In genomic region chr1:213266983-213267772, GRCh38 we compare ENCODE assay signal across 23 cellular contexts.
DNase-seq lines count a peak whose midpoint lies in the region; ATAC-seq, FAIRE-seq and TF ChIP-seq lines count a peak whose summit lies in the region.
"Had no signal": no experiment of that assay in that cellular context is flagged by ENCODE, and none has a peak within 500 bp of the region (broad histone marks: within the 10 kb centered on the region; RNA-seq: fewer than 3 reads in every experiment).

No MANE protein-coding gene starts in this region.

- no peak overlapping the region for H2AK9ac ChIP-seq in IMR-90 (replicated peaks; ENCODE audit: low read depth, low read length, poor library complexity)

- no peak overlapping the region for H2AK5ac ChIP-seq in IMR-90 (ENCODE audit: low read depth, low read length)

- CTCF ChIA-PET in IMR-90 (lab: Yijun Ruan, JAX) (interaction anchor here (0.6 kb wide), 1 partner anchor 19 kb away, joined by 3 read pairs; no protein-coding TSS in a partner anchor), GM12878 (lab: Yijun Ruan, JAX) (interaction anchor here (0.6 to 0.7 kb wide), 2 partner anchors 38 to 58 kb away, joined by 3 to 4 read pairs; no protein-coding TSS in a partner anchor)

- POLR2A ChIA-PET in IMR-90 (lab: Charles Lee; ENCODE audit: unreplicated experiment) (no interaction called here), GM12878 (lab: Charles Lee) (no interaction called here)

- no peak overlapping the region for H2BK20ac ChIP-seq in IMR-90 (ENCODE audit: low read depth, low read length)

- H3K18ac ChIP-seq in IMR-90 (ENCODE audit: low read depth, low read length) = peak overlapping the region; percentile 9

- no peak overlapping the region for H3K56ac ChIP-seq in IMR-90 (ENCODE audit: extremely low read depth, insufficient read depth, low read length)

- no CpG with 5 or more reads among the region's 2 CpGs for WGBS in IMR-90 (ENCODE audit: extremely low coverage in 2 of 2, insufficient read length in 1 of 2), 2 experiments
- 0% methylated on average over 2 of the region's 2 CpGs for WGBS in GM12878 (ENCODE audit: insufficient coverage, insufficient replicate concordance, low lambda C conversion rate, missing lambda C conversion rate)

- RAD21 ChIA-PET in GM12878 (lab: Charles Lee; ENCODE audit: unreplicated experiment) = no interaction called here

- TF ChIP-seq POLR2A in IMR-90 (IDR thresholded peaks at IDR 0.05; ENCODE audit: low read depth, low read length) = no peak
- no peak for TF ChIP-seq POLR2A in GM12878 (IDR thresholded peaks at IDR 0.05; ENCODE audit: low read depth, low read length)

- H2BK15ac ChIP-seq in IMR-90 (ENCODE audit: low read depth, low read length) = no peak overlapping the region

- no peak for ATAC-seq in activated T-cell treated with anti-CD3 and anti-CD28 coated beads, Interleukin-2, amount 50 U/mL, for 72 hours (replicated peaks in 1 of 2)
- ATAC-seq in IMR-90 (ENCODE audit: low read depth) (peak; percentile 61), GM12878 (peak; percentile 78)

- no peaks in the 10 kb centered on the region for H3K79me1 ChIP-seq in IMR-90 (ENCODE audit: low read depth in 1 of 2, low read length in 2 of 2)

- no peak overlapping the region for H4K91ac ChIP-seq in IMR-90 (ENCODE audit: insufficient read depth, low read depth, low read length)

- no peak overlapping the region for H4K8ac ChIP-seq in IMR-90 (ENCODE audit: low read depth in 2 of 2, low read length in 2 of 2)

- H3K79me2 ChIP-seq in GM12878 (ENCODE audit: control insufficient read depth, insufficient read depth, low read length) = no peaks in the 10 kb centered on the region

- H3K4me1 ChIP-seq in IMR-90 (ENCODE audit: control insufficient read depth, insufficient read depth, low read length) (peaks cover 4% of the 10 kb centered on the region), GM12878 (ENCODE audit: control insufficient read depth, insufficient read depth, low read length) (no peaks in the 10 kb centered on the region)
- H3K4me1 ChIP-seq: HAP-1 had no signal

- no peak overlapping the region for H3K23ac ChIP-seq in IMR-90 (ENCODE audit: low read depth, low read length)

- H3K36me3 ChIP-seq in IMR-90 (ENCODE audit: control insufficient read depth, insufficient read depth, low read length) = no peaks in the 10 kb centered on the region
- H3K36me3 ChIP-seq in GM12878 (ENCODE audit: control insufficient read depth in 2 of 2, insufficient read depth in 2 of 2, low read length in 1 of 2) = no peaks in the 10 kb centered on the region

- H3K4me3 ChIP-seq in IMR-90 (ENCODE audit: insufficient read depth, low read depth, low read length) (no peak overlapping the region), GM12878 (no peak overlapping the region)
- H3K4me3 ChIP-seq: HAP-1 had no signal

- H3K4me2 ChIP-seq in IMR-90 (ENCODE audit: low read depth, low read length) = no peak overlapping the region
- no peak overlapping the region for H3K4me2 ChIP-seq in GM12878 (ENCODE audit: control insufficient read depth, insufficient read depth)

- SMC1A ChIA-PET in GM12878 (lab: Charles Lee; ENCODE audit: uncharacterized antibody, unreplicated experiment) = no interaction called here

- no peaks in the 10 kb centered on the region for H3K27me3 Mint-ChIP-seq in activated T-cell treated with anti-CD3 and anti-CD28 coated beads, Interleukin-2, amount 50 U/mL, for 72 hours (ENCODE audit: low read depth)
- H3K27me3 Mint-ChIP-seq: CD4-positive, alpha-beta memory T cell had no signal

- peak overlapping the region; percentile 65 for H3K27ac Mint-ChIP-seq in activated T-cell treated with anti-CD3 and anti-CD28 coated beads, Interleukin-2, amount 50 U/mL, for 72 hours

- H2BK5ac ChIP-seq in IMR-90 (ENCODE audit: low read depth, low read length, poor library complexity, severe bottlenecking) = peak overlapping the region; percentile 28

- TF ChIP-seq CTCF in IMR-90 (conservative IDR thresholded peaks at IDR 0.05; ENCODE audit: low read depth, low read length) (no peak), GM12878 (IDR thresholded peaks at IDR 0.05 in 2 of 3, conservative IDR thresholded peaks at IDR 0.05 in 1 of 3; ENCODE audit: control insufficient read depth in 2 of 3, extremely low read depth in 1 of 3, insufficient read depth in 1 of 3, low read depth in 3 of 3, low read length in 3 of 3) (no peak)

- H4K5ac ChIP-seq in IMR-90 (ENCODE audit: low read depth, low read length) = 0 out of 2 replicates have a peak overlapping the region, but pooled peaks have one; percentile 2

- no peak for TF ChIP-seq EP300 in GM12878 (IDR thresholded peaks at IDR 0.05; ENCODE audit: borderline replicate concordance in 1 of 2, control insufficient read depth in 1 of 2, low read depth in 2 of 2, low read length in 2 of 2)

- peaks cover 0 to 4% of the 10 kb centered on the region in 2 donors for H3K9me3 Mint-ChIP-seq in activated T-cell treated with anti-CD3 and anti-CD28 coated beads, Interleukin-2, amount 50 U/mL, for 72 hours

- FAIRE-seq in GM12878 (lab: Jason Lieb, UNC) = no peak
- FAIRE-seq: GM12891, GM18507 had no signal

- no peak overlapping the region for H3K4ac ChIP-seq in IMR-90 (ENCODE audit: low read depth, low read length)

- no peaks in the 10 kb centered on the region for H3K9me3 ChIP-seq in IMR-90 (ENCODE audit: control insufficient read depth, insufficient read depth, low read length)
- H3K9me3 ChIP-seq in GM12878 (replicated peaks; ENCODE audit: control insufficient read depth, insufficient read depth, low read length) = no peaks in the 10 kb centered on the region
- H3K9me3 ChIP-seq: HAP-1 had no signal

- H2BK120ac ChIP-seq in IMR-90 (ENCODE audit: low read depth, low read length) = no peak overlapping the region

- H3K4me3 Mint-ChIP-seq in activated T-cell treated with anti-CD3 and anti-CD28 coated beads, Interleukin-2, amount 50 U/mL, for 72 hours = no peak overlapping the region
- H3K4me3 Mint-ChIP-seq: CD4-positive, alpha-beta memory T cell had no signal

- peak overlapping the region; percentile 1; the same call in 1 of the 2 replicates for H3K27ac ChIP-seq in IMR-90 (ENCODE audit: insufficient read depth, low read length)
- no peak overlapping the region for H3K27ac ChIP-seq in GM12878 (ENCODE audit: control insufficient read depth, insufficient read depth)
- H3K27ac ChIP-seq: 22Rv1, RWPE1 had no signal

- H3K14ac ChIP-seq in IMR-90 (replicated peaks; ENCODE audit: low read depth, low read length) = no peak overlapping the region

- intact Hi-C loops in IMR-90 (cut with micrococcal nuclease) (no loop called here), GM12878 (cut with micrococcal nuclease; ENCODE audit: unreplicated experiment) (no loop called here)

- no peak overlapping the region for H2AFZ ChIP-seq in IMR-90 (replicated peaks; ENCODE audit: low read length, poor library complexity)
- no peak overlapping the region for H2AFZ ChIP-seq in GM12878 (ENCODE audit: control insufficient read depth, low read depth, low read length)

- in situ Hi-C loops in IMR-90 (cut with MboI; ENCODE audit: low sequenced_read_pairs) = no loop called here
- in situ Hi-C loops in GM12878 (cut with MboI) = no loop called here

- BruUV-seq in IMR-90 (replicated peaks; lab: Mats Ljungman, UMichigan) (no TSS peak), GM12878 (replicated peaks; lab: Mats Ljungman, UMichigan) (no TSS peak)

- no peak for DNase-seq in activated T-cell treated with anti-CD3 and anti-CD28 coated beads, Interleukin-2, amount 50 U/mL, for 72 hours
- DNase-seq in activated T-cell treated with anti-CD3 and anti-CD28 coated beads, Interleukin-2, amount 50 U/mL, for 48 hours = no peak
- DNase-seq in IMR-90 (peak; percentile 2), GM12878 (ENCODE audit: low read depth, low spot score) (no peak), NCI-H69 (lab: John Stamatoyannopoulos, UW) (no peak), NCI-H128 (lab: John Stamatoyannopoulos, UW; ENCODE audit: unreplicated experiment) (no peak), iPS-NIHi11 (ENCODE audit: low spot score) (no peak), midbrain (lab: John Stamatoyannopoulos, UW) (no peak)
- DNase-seq: Calu3; CD4-positive, alpha-beta memory T cell; DMS79; KG1; NCI-H1092; NCI-H1694 treated with DMSO at 0.1 percent for 48 hours; NCI-H2107; NCI-H345; NCI-H526 treated with DMSO at 0.1 percent for 48 hours; NK-92 treated with Interleukin-12 subunit alpha and Interleukin-12 subunit beta, amount 100 ng/mL, for 24 hours had no signal

- dilution Hi-C loops in IMR-90 (cut with HindIII; ENCODE audit: low sequenced_read_pairs, unreplicated experiment) = no loop called here

- no peaks in the 10 kb centered on the region for H3K4me1 Mint-ChIP-seq in activated T-cell treated with anti-CD3 and anti-CD28 coated beads, Interleukin-2, amount 50 U/mL, for 72 hours (ENCODE audit: low read depth)
- H3K4me1 Mint-ChIP-seq: CD4-positive, alpha-beta memory T cell had no signal

- H3K27me3 ChIP-seq in IMR-90 (ENCODE audit: control insufficient read depth, insufficient read depth, low read length) (no peaks in the 10 kb centered on the region), GM12878 (replicated peaks in 1 of 2; ENCODE audit: control insufficient read depth in 2 of 2, insufficient read depth in 2 of 2, low read length in 1 of 2) (no peaks in the 10 kb centered on the region)

- no peak for TF ChIP-seq RAD21 in IMR-90 (IDR thresholded peaks at IDR 0.05; ENCODE audit: low read length)
- no peak for TF ChIP-seq RAD21 in GM12878 (IDR thresholded peaks at IDR 0.05; ENCODE audit: insufficient read depth, low read depth, low read length)

- H4K20me1 ChIP-seq in IMR-90 (ENCODE audit: insufficient read depth, low read length) = no peaks in the 10 kb centered on the region
- no peaks in the 10 kb centered on the region for H4K20me1 ChIP-seq in GM12878 (ENCODE audit: control insufficient read depth, insufficient read depth)

- H3K36me3 Mint-ChIP-seq in activated T-cell treated with anti-CD3 and anti-CD28 coated beads, Interleukin-2, amount 50 U/mL, for 72 hours (ENCODE audit: insufficient read depth in 2 of 2) = peaks cover 4 to 6% of the 10 kb centered on the region in 2 donors

- H3K9me1 ChIP-seq in IMR-90 (ENCODE audit: insufficient read depth, low read length) = no peaks in the 10 kb centered on the region

- H3K9ac ChIP-seq in IMR-90 (ENCODE audit: low read depth, low read length) (no peak overlapping the region), GM12878 (ENCODE audit: control insufficient read depth, insufficient read depth, low read length) (no peak overlapping the region)

TF ChIP-seq in GM12878, 131 proteins besides CTCF, POLR2A, EP300 and RAD21:
- TF ChIP-seq RUNX3 (IDR thresholded peaks at IDR 0.05; ENCODE audit: low read length) = 0 out of 2 replicates have a peak, but pooled peaks have one; percentile 9
- no peak for TF ChIP-seq PML (IDR thresholded peaks at IDR 0.05; ENCODE audit: low read length)

Comparison
In these comparisons a context has a peak if more than half of its experiments do, and no peak if none do; other contexts are left out.
1. ATAC-seq: peak in IMR-90 (single experiment) and GM12878 (single experiment); none in activated T-cell treated with anti-CD3 and anti-CD28 coated beads, Interleukin-2, amount 50 U/mL, for 72 hours (0 of 2).